In genomic region chr6:29964553-29964903, GRCh38 we compare ENCODE assay signal across 8 cellular contexts. TPM values are rescaled to one million over a fixed set of nuclear protein-coding genes. Genes with fewer than 3 reads are reported as not detected.
DNase-seq lines count a peak whose midpoint lies in the region; TF ChIP-seq lines count a peak whose summit lies in the region.

No MANE protein-coding gene starts in this region.

- no peak for TF ChIP-seq CTCF in liver (IDR thresholded peaks at IDR 0.05; ENCODE audit: low read depth, low read length, missing input control)

- peak overlapping the region; percentile 93 for H3K27ac Mint-ChIP-seq in activated CD4-positive, alpha-beta T cell treated with anti-CD3 and anti-CD28 coated beads, Interleukin-2, amount 10 ng/mL, durations not matched to agents 7 days and 5 days
- peak overlapping the region; percentile 92 for H3K27ac Mint-ChIP-seq in activated naive CD8-positive, alpha-beta T cell treated with anti-CD3 and anti-CD28 coated beads for 36 hours

- no peaks in the 10 kb centered on the region for H3K27me3 ChIP-seq in liver (ENCODE audit: control insufficient read depth in 4 of 4, insufficient read depth in 4 of 4, low read length in 3 of 4)
- H3K27me3 ChIP-seq in thymus (ENCODE audit: control insufficient read depth, insufficient read depth), result no peaks in the 10 kb centered on the region

- POLR2A ChIA-PET in activated CD4-positive, alpha-beta T cell treated with anti-CD3 and anti-CD28 coated beads, Interleukin-2, amount 10 ng/mL, durations not matched to agents 7 days and 5 days (lab: Charles Lee), result interaction anchor here (0.6 to 1.0 kb wide), 2 partner anchors 20 to 101 kb away, joined by 4 to 6 read pairs; no protein-coding TSS in a partner anchor

- H3K36me3 ChIP-seq in liver (ENCODE audit: control insufficient read depth in 4 of 4, insufficient read depth in 3 of 4, low read depth in 1 of 4, low read length in 3 of 4) (no peaks in the 10 kb centered on the region), thymus (ENCODE audit: control insufficient read depth, insufficient read depth) (no peaks in the 10 kb centered on the region)

- H3K4me3 Mint-ChIP-seq in activated CD4-positive, alpha-beta T cell treated with anti-CD3 and anti-CD28 coated beads, Interleukin-2, amount 10 ng/mL, durations not matched to agents 7 days and 5 days, result peak overlapping the region; percentile 79
- H3K4me3 Mint-ChIP-seq in activated naive CD8-positive, alpha-beta T cell treated with anti-CD3 and anti-CD28 coated beads for 36 hours, result peak overlapping the region; percentile 85

- no peaks in the 10 kb centered on the region for H3K36me3 Mint-ChIP-seq in activated CD4-positive, alpha-beta T cell treated with anti-CD3 and anti-CD28 coated beads, Interleukin-2, amount 10 ng/mL, durations not matched to agents 7 days and 5 days (ENCODE audit: low read depth)
- no peaks in the 10 kb centered on the region for H3K36me3 Mint-ChIP-seq in activated naive CD8-positive, alpha-beta T cell treated with anti-CD3 and anti-CD28 coated beads for 36 hours

- H3K27ac ChIP-seq in liver (ENCODE audit: low read depth in 1 of 2, low read length in 2 of 2), result peak overlapping the region; percentile 87 to 96
- peak overlapping the region; percentile 97 for H3K27ac ChIP-seq in thymus (ENCODE audit: low read depth)

- CTCF ChIA-PET in activated CD4-positive, alpha-beta T cell treated with anti-CD3 and anti-CD28 coated beads, Interleukin-2, amount 10 ng/mL, durations not matched to agents 7 days and 5 days (lab: Charles Lee), result interaction anchor here (0.9 to 1.9 kb wide), 5 partner anchors 48 to 311 kb away, joined by 3 to 5 read pairs (median 3); no protein-coding TSS in a partner anchor

- H3K4me1 ChIP-seq in liver (ENCODE audit: control insufficient read depth in 4 of 4, insufficient read depth in 4 of 4, low read length in 3 of 4), result peaks cover 3 to 37% (median 35%) of the 10 kb centered on the region in 4 donors
- peaks cover 17% of the 10 kb centered on the region for H3K4me1 ChIP-seq in thymus (ENCODE audit: control insufficient read depth, insufficient read depth, low read length)

- H3K27me3 Mint-ChIP-seq in activated CD4-positive, alpha-beta T cell treated with anti-CD3 and anti-CD28 coated beads, Interleukin-2, amount 10 ng/mL, durations not matched to agents 7 days and 5 days, result no peaks in the 10 kb centered on the region
- H3K27me3 Mint-ChIP-seq in activated naive CD8-positive, alpha-beta T cell treated with anti-CD3 and anti-CD28 coated beads for 36 hours, result no peaks in the 10 kb centered on the region

- H3K9me3 Mint-ChIP-seq in activated CD4-positive, alpha-beta T cell treated with anti-CD3 and anti-CD28 coated beads, Interleukin-2, amount 10 ng/mL, durations not matched to agents 7 days and 5 days, result no peaks in the 10 kb centered on the region
- H3K9me3 Mint-ChIP-seq in activated naive CD8-positive, alpha-beta T cell treated with anti-CD3 and anti-CD28 coated beads for 36 hours, result no peaks in the 10 kb centered on the region

- no peak for TF ChIP-seq RAD21 in liver (IDR thresholded peaks at IDR 0.05)

- H3K9me3 ChIP-seq in liver (ENCODE audit: control insufficient read depth in 4 of 4, low read length in 3 of 4) (no peaks in the 10 kb centered on the region), thymus (ENCODE audit: control insufficient read depth) (no peaks in the 10 kb centered on the region)

- H3K9ac ChIP-seq in liver (ENCODE audit: low read depth in 1 of 2, low read length in 2 of 2), result peak overlapping the region; percentile 24 to 94

- peaks cover 48% of the 10 kb centered on the region for H3K4me1 Mint-ChIP-seq in activated CD4-positive, alpha-beta T cell treated with anti-CD3 and anti-CD28 coated beads, Interleukin-2, amount 10 ng/mL, durations not matched to agents 7 days and 5 days
- H3K4me1 Mint-ChIP-seq in activated naive CD8-positive, alpha-beta T cell treated with anti-CD3 and anti-CD28 coated beads for 36 hours, result peaks cover 48% of the 10 kb centered on the region

- WGBS in liver, result 38% methylated on average over 3 of the region's 3 CpGs
- WGBS in thymus, result 19% methylated on average over 3 of the region's 3 CpGs

- peak overlapping the region in 1 of 3 donors; percentile 50 for H3K4me3 ChIP-seq in liver (ENCODE audit: low read depth in 1 of 3, low read length in 3 of 3)
- H3K4me3 ChIP-seq in thymus (ENCODE audit: low read length), result peak overlapping the region; percentile 75

- no peak for DNase-seq in activated CD4-positive, alpha-beta T cell treated with anti-CD3 and anti-CD28 coated beads, Interleukin-2, amount 10 ng/mL, durations not matched to agents 7 days and 5 days
- no peak for DNase-seq in activated CD4-positive, alpha-beta T cell treated with anti-CD3 and anti-CD28 coated beads for 4 hours
- DNase-seq in activated naive CD8-positive, alpha-beta T cell treated with anti-CD3 and anti-CD28 coated beads for 36 hours, result no peak
- DNase-seq in posterior vena cava (ENCODE audit: low spot score) (no peak), COLO829 (ENCODE audit: low spot score) (no peak), putamen (ENCODE audit: low spot score) (no peak)

- intact Hi-C loops in posterior vena cava (cut with DNase I), result no loop called here

TF ChIP-seq in liver, 16 proteins besides CTCF, POLR2A, EP300 and RAD21:
- TF ChIP-seq MAX (IDR thresholded peaks at IDR 0.05) (no peak), GABPA (IDR thresholded peaks at IDR 0.05 in 1 of 2, conservative IDR thresholded peaks at IDR 0.05 in 1 of 2) (no peak), HNF4A (conservative IDR thresholded peaks at IDR 0.05) (no peak), SP1 (IDR thresholded peaks at IDR 0.05) (no peak), YY1 (IDR thresholded peaks at IDR 0.05) (no peak), JUND (IDR thresholded peaks at IDR 0.05) (no peak), FOXA1 (IDR thresholded peaks at IDR 0.05) (no peak), FOXA2 (IDR thresholded peaks at IDR 0.05) (no peak), RXRA (IDR thresholded peaks at IDR 0.05) (no peak), ATF3 (IDR thresholded peaks at IDR 0.05) (no peak), REST (IDR thresholded peaks at IDR 0.05) (no peak), TAF1 (conservative IDR thresholded peaks at IDR 0.05) (no peak)
TF ChIP-seq in liver: peak in this region for 0.

RNA-seq across cellular contexts. Expression of gene HLA-A, which starts 22.2 kb away (rescaled TPM):
- total RNA-seq in activated CD4-positive, alpha-beta T cell treated with anti-CD3 and anti-CD28 coated beads, Interleukin-2, amount 10 ng/mL, durations not matched to agents 7 days and 5 days, result 1,000 to 10,000 TPM; 1,667 to 1,766 TPM
- total RNA-seq in activated naive CD8-positive, alpha-beta T cell treated with anti-CD3 and anti-CD28 coated beads for 36 hours, result 1,000 to 10,000 TPM; 1,111 to 1,119 TPM
- total RNA-seq in liver (100 to 1,000 TPM; 145 to 191 TPM), posterior vena cava (100 to 1,000 TPM; 375 to 444 TPM)
- polyA plus RNA-seq in liver (100 to 1,000 TPM; 256 to 321 TPM), thymus (1,655 TPM)
